ENCODE assay signal across 16 cellular contexts in genomic region chr11:122649133-122649532, GRCh38.
"Had no signal": no experiment of that assay in that cellular context is flagged by ENCODE, and none has a peak within 500 bp of the region (broad histone marks: within the 10 kb centered on the region; RNA-seq: fewer than 3 reads in every experiment).

No MANE protein-coding gene starts in this region.

- H3K4me1 ChIP-seq: gastrocnemius medialis, upper lobe of right lung had no signal

- H3K4me3 ChIP-seq: coronary artery, gastrocnemius medialis, heart right ventricle, suprapubic skin, upper lobe of right lung had no signal

- H3K9me3 Mint-ChIP-seq: activated naive CD8-positive, alpha-beta T cell treated with anti-CD3 and anti-CD28 coated beads, Interleukin-2, amount 50 U/mL, for 24 hours; activated T-helper 1 cell treated with anti-CD3 and anti-CD28 coated beads, Interleukin-12 subunit alpha, Interleukin-12 subunit beta, Interleukin-2, Interleukin-4 antibody, amounts not matched to agents 30 ng/mL and 10 ng/mL and 1 ng/mL, durations not matched to agents 14 hours and 24 hours and 36 hours; memory B cell; nephron had no signal

- ATAC-seq: activated CD4-positive, CD25-positive, alpha-beta regulatory T cell treated with anti-CD3 and anti-CD28 coated beads, Interleukin-2, amount 50 U/mL, for 24 hours; activated naive CD8-positive, alpha-beta T cell treated with anti-CD3 and anti-CD28 coated beads, Interleukin-2, amount 50 U/mL, for 24 hours; gastrocnemius medialis; heart right ventricle; stimulated activated naive CD8-positive, alpha-beta T cell treated with anti-CD3 and anti-CD28 coated beads, Interleukin-15, Interleukin-2, amounts not matched to agents 100 U/mL and 50 U/mL, for 24 hours; upper lobe of right lung had no signal

- H3K27me3 Mint-ChIP-seq: activated naive CD8-positive, alpha-beta T cell treated with anti-CD3 and anti-CD28 coated beads, Interleukin-2, amount 50 U/mL, for 24 hours had no signal

- H3K4me3 Mint-ChIP-seq: activated naive CD8-positive, alpha-beta T cell treated with anti-CD3 and anti-CD28 coated beads, Interleukin-2, amount 50 U/mL, for 24 hours; activated T-helper 1 cell treated with anti-CD3 and anti-CD28 coated beads, Interleukin-12 subunit alpha, Interleukin-12 subunit beta, Interleukin-2, Interleukin-4 antibody, amounts not matched to agents 30 ng/mL and 10 ng/mL and 1 ng/mL, durations not matched to agents 14 hours and 24 hours and 36 hours; memory B cell; nephron had no signal

- H3K27ac Mint-ChIP-seq: activated naive CD8-positive, alpha-beta T cell treated with anti-CD3 and anti-CD28 coated beads, Interleukin-2, amount 50 U/mL, for 24 hours; activated T-helper 1 cell treated with anti-CD3 and anti-CD28 coated beads, Interleukin-12 subunit alpha, Interleukin-12 subunit beta, Interleukin-2, Interleukin-4 antibody, amounts not matched to agents 30 ng/mL and 10 ng/mL and 1 ng/mL, durations not matched to agents 14 hours and 24 hours and 36 hours; memory B cell; nephron had no signal

- H3K36me3 Mint-ChIP-seq: memory B cell had no signal

- DNase-seq: activated CD4-positive, alpha-beta T cell treated with anti-CD3 and anti-CD28 coated beads, Interleukin-2, amount 50 U/mL, for 48 hours; activated CD8-positive, alpha-beta memory T cell treated with anti-CD3 and anti-CD28 coated beads, Interleukin-2, amount 50 U/mL, for 48 hours; activated naive CD4-positive, alpha-beta T cell; activated naive CD8-positive, alpha-beta T cell treated with anti-CD3 and anti-CD28 coated beads, Interleukin-2, amount 50 U/mL, for 24 hours; effector CD4-positive, alpha-beta T cell; gastrocnemius medialis; heart right ventricle; stimulated activated CD4-positive, alpha-beta T cell treated with anti-CD3 and anti-CD28 coated beads, Interleukin-2, amount 100 ng/mL, for 48 hours; stimulated activated naive CD8-positive, alpha-beta T cell treated with anti-CD3 and anti-CD28 coated beads, Interleukin-15, Interleukin-2, amounts not matched to agents 100 U/mL and 50 U/mL, for 24 hours; upper lobe of right lung had no signal

- H3K27ac ChIP-seq: coronary artery, gastrocnemius medialis, heart right ventricle, suprapubic skin, upper lobe of right lung had no signal

- H3K9me3 ChIP-seq: gastrocnemius medialis, heart right ventricle, suprapubic skin, upper lobe of right lung had no signal

- H3K36me3 ChIP-seq: gastrocnemius medialis, heart right ventricle, suprapubic skin, upper lobe of right lung had no signal
